Comparison of ENCODE assay signal across 37 cellular contexts in the genomic region with DNA sequence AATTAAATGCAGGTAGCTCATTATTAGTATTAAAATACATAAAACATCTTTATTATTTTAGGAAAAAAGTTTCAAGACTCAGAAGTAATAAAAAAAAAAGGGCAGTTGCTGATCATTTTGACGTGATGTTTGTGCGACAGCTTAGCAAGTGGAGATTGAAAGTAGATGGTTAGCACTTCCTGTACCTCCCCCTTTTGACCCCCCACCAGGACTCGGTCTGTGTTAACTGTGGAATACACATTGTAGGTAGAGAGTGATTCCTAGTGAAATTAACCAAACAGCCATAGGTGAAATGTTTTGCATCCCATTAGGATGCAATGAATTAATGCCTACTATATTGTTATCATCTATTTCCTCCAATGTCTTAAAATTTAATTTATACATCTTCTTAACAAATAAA.
"Had no signal": no experiment of that assay in that cellular context is flagged by ENCODE, and none has a peak within 500 bp of the region (broad histone marks: within the 10 kb centered on the region; RNA-seq: fewer than 3 reads in every experiment).

No MANE protein-coding gene starts in this region.

- H3K36me3 ChIP-seq: ascending aorta, cardiac muscle cell had no signal

- H3K4me3 ChIP-seq: ascending aorta, cardiac muscle cell had no signal

- H3K27ac ChIP-seq: ascending aorta, cardiac muscle cell, VCaP had no signal

- H3K27ac Mint-ChIP-seq: activated CD4-positive, alpha-beta memory T cell treated with anti-CD3 and anti-CD28 coated beads, Interleukin-2, amount 10 ng/mL, durations not matched to agents 7 days and 5 days; activated CD4-positive, alpha-beta T cell treated with anti-CD3 and anti-CD28 coated beads for 36 hours; activated CD4-positive, alpha-beta T cell treated with anti-CD3 and anti-CD28 coated beads, Interleukin-2, amount 10 ng/mL, durations not matched to agents 7 days and 5 days; activated CD8-positive, alpha-beta memory T cell treated with anti-CD3 and anti-CD28 coated beads, Interleukin-2, amount 10 ng/mL, durations not matched to agents 7 days and 5 days; activated CD8-positive, alpha-beta T cell treated with anti-CD3 and anti-CD28 coated beads, Interleukin-2, amount 10 ng/mL, durations not matched to agents 7 days and 5 days; activated naive CD4-positive, alpha-beta T cell treated with anti-CD3 and anti-CD28 coated beads, Interleukin-2, amount 10 ng/mL, durations not matched to agents 7 days and 5 days; activated naive CD4-positive, alpha-beta T cell treated with anti-CD3 and anti-CD28 coated beads, Interleukin-2, amount 50 U/mL, for 24 hours; activated naive CD8-positive, alpha-beta T cell; activated naive CD8-positive, alpha-beta T cell treated with anti-CD3 and anti-CD28 coated beads, Interleukin-2, amount 10 ng/mL, durations not matched to agents 7 days and 5 days; activated naive CD8-positive, alpha-beta T cell treated with anti-CD3 and anti-CD28 coated beads, Interleukin-2, amount 50 U/mL, for 24 hours; activated T-cell treated with anti-CD3 and anti-CD28 coated beads, Interleukin-2, amount 50 U/mL, for 24 hours; activated T-helper 2 cell treated with anti-CD3 and anti-CD28 coated beads, Interferon-gamma antibody, Interleukin-2, Interleukin-4, amounts not matched to agents 10 μg/mL and 5 μg/mL and 100 μg/mL, durations not matched to agents 14 hours and 24 hours and 36 hours; brain; T-helper 1 cell treated with Interleukin-12 subunit alpha and Interleukin-12 subunit beta and Interleukin-4 antibody, amounts not matched to agents 30 μg/mL and 1 μg/mL, for 36 hours; T-helper 2 cell treated with Interferon-gamma antibody and Interleukin-4, amounts not matched to agents 5 μg/mL and 100 μg/mL, for 36 hours had no signal

- ATAC-seq: activated CD4-positive, alpha-beta T cell treated with anti-CD3 and anti-CD28 coated beads for 36 hours; activated CD4-positive, CD25-positive, alpha-beta regulatory T cell treated with anti-CD3 and anti-CD28 coated beads, Interleukin-2, amount 50 U/mL, for 24 hours; activated CD8-positive, alpha-beta memory T cell treated with anti-CD3 and anti-CD28 coated beads, Interleukin-2, amount 10 ng/mL, durations not matched to agents 7 days and 5 days; activated CD8-positive, alpha-beta T cell treated with anti-CD3 and anti-CD28 coated beads, Interleukin-2, amount 10 ng/mL, durations not matched to agents 7 days and 5 days; activated naive CD8-positive, alpha-beta T cell treated with anti-CD3 and anti-CD28 coated beads, Interleukin-2, amount 50 U/mL, for 24 hours had no signal

- H3K9me3 Mint-ChIP-seq: activated CD4-positive, alpha-beta memory T cell treated with anti-CD3 and anti-CD28 coated beads, Interleukin-2, amount 10 ng/mL, durations not matched to agents 7 days and 5 days; activated naive CD4-positive, alpha-beta T cell treated with anti-CD3 and anti-CD28 coated beads, Interleukin-2, amount 10 ng/mL, durations not matched to agents 7 days and 5 days; activated naive CD8-positive, alpha-beta T cell treated with anti-CD3 and anti-CD28 coated beads, Interleukin-2, amount 10 ng/mL, durations not matched to agents 7 days and 5 days; activated naive CD8-positive, alpha-beta T cell treated with anti-CD3 and anti-CD28 coated beads, Interleukin-2, amount 50 U/mL, for 24 hours; activated T-cell treated with anti-CD3 and anti-CD28 coated beads, Interleukin-2, amount 50 U/mL, for 24 hours; activated T-helper 2 cell treated with anti-CD3 and anti-CD28 coated beads, Interferon-gamma antibody, Interleukin-2, Interleukin-4, amounts not matched to agents 10 μg/mL and 5 μg/mL and 100 μg/mL, durations not matched to agents 14 hours and 24 hours and 36 hours; central memory CD8-positive, alpha-beta T cell; T-helper 1 cell treated with Interleukin-12 subunit alpha and Interleukin-12 subunit beta and Interleukin-4 antibody, amounts not matched to agents 30 μg/mL and 1 μg/mL, for 36 hours; T-helper 2 cell treated with Interferon-gamma antibody and Interleukin-4, amounts not matched to agents 5 μg/mL and 100 μg/mL, for 36 hours had no signal

- H3K4me3 Mint-ChIP-seq: activated CD4-positive, alpha-beta memory T cell treated with anti-CD3 and anti-CD28 coated beads, Interleukin-2, amount 10 ng/mL, durations not matched to agents 7 days and 5 days; activated CD4-positive, alpha-beta T cell treated with anti-CD3 and anti-CD28 coated beads for 36 hours; activated CD4-positive, alpha-beta T cell treated with anti-CD3 and anti-CD28 coated beads, Interleukin-2, amount 10 ng/mL, durations not matched to agents 7 days and 5 days; activated CD8-positive, alpha-beta memory T cell treated with anti-CD3 and anti-CD28 coated beads, Interleukin-2, amount 10 ng/mL, durations not matched to agents 7 days and 5 days; activated CD8-positive, alpha-beta T cell treated with anti-CD3 and anti-CD28 coated beads, Interleukin-2, amount 10 ng/mL, durations not matched to agents 7 days and 5 days; activated naive CD4-positive, alpha-beta T cell treated with anti-CD3 and anti-CD28 coated beads, Interleukin-2, amount 10 ng/mL, durations not matched to agents 7 days and 5 days; activated naive CD4-positive, alpha-beta T cell treated with anti-CD3 and anti-CD28 coated beads, Interleukin-2, amount 50 U/mL, for 24 hours; activated naive CD8-positive, alpha-beta T cell; activated naive CD8-positive, alpha-beta T cell treated with anti-CD3 and anti-CD28 coated beads, Interleukin-2, amount 10 ng/mL, durations not matched to agents 7 days and 5 days; activated naive CD8-positive, alpha-beta T cell treated with anti-CD3 and anti-CD28 coated beads, Interleukin-2, amount 50 U/mL, for 24 hours; activated T-cell treated with anti-CD3 and anti-CD28 coated beads, Interleukin-2, amount 50 U/mL, for 24 hours; brain; central memory CD8-positive, alpha-beta T cell; T-helper 1 cell treated with Interleukin-12 subunit alpha and Interleukin-12 subunit beta and Interleukin-4 antibody, amounts not matched to agents 30 μg/mL and 1 μg/mL, for 36 hours; T-helper 2 cell treated with Interferon-gamma antibody and Interleukin-4, amounts not matched to agents 5 μg/mL and 100 μg/mL, for 36 hours had no signal

- H3K27me3 Mint-ChIP-seq: activated CD4-positive, alpha-beta memory T cell treated with anti-CD3 and anti-CD28 coated beads, Interleukin-2, amount 10 ng/mL, durations not matched to agents 7 days and 5 days; activated CD8-positive, alpha-beta memory T cell treated with anti-CD3 and anti-CD28 coated beads, Interleukin-2, amount 10 ng/mL, durations not matched to agents 7 days and 5 days; activated naive CD4-positive, alpha-beta T cell treated with anti-CD3 and anti-CD28 coated beads, Interleukin-2, amount 10 ng/mL, durations not matched to agents 7 days and 5 days; activated naive CD8-positive, alpha-beta T cell; activated T-cell treated with anti-CD3 and anti-CD28 coated beads, Interleukin-2, amount 50 U/mL, for 24 hours; brain; central memory CD8-positive, alpha-beta T cell had no signal

- H3K4me1 Mint-ChIP-seq: activated CD4-positive, alpha-beta memory T cell treated with anti-CD3 and anti-CD28 coated beads, Interleukin-2, amount 10 ng/mL, durations not matched to agents 7 days and 5 days; activated CD4-positive, alpha-beta T cell treated with anti-CD3 and anti-CD28 coated beads, Interleukin-2, amount 10 ng/mL, durations not matched to agents 7 days and 5 days; activated CD8-positive, alpha-beta memory T cell treated with anti-CD3 and anti-CD28 coated beads, Interleukin-2, amount 10 ng/mL, durations not matched to agents 7 days and 5 days; activated naive CD4-positive, alpha-beta T cell treated with anti-CD3 and anti-CD28 coated beads, Interleukin-2, amount 10 ng/mL, durations not matched to agents 7 days and 5 days; activated naive CD4-positive, alpha-beta T cell treated with anti-CD3 and anti-CD28 coated beads, Interleukin-2, amount 50 U/mL, for 24 hours; activated naive CD8-positive, alpha-beta T cell treated with anti-CD3 and anti-CD28 coated beads, Interleukin-2, amount 50 U/mL, for 24 hours; brain; central memory CD8-positive, alpha-beta T cell had no signal

- DNase-seq: activated CD4-positive, alpha-beta memory T cell treated with anti-CD3 and anti-CD28 coated beads, Interleukin-2, amount 10 ng/mL, durations not matched to agents 7 days and 5 days; activated CD4-positive, alpha-beta T cell treated with anti-CD3 and anti-CD28 coated beads for 1 hour; activated CD4-positive, alpha-beta T cell treated with anti-CD3 and anti-CD28 coated beads for 36 hours; activated CD4-positive, alpha-beta T cell treated with anti-CD3 and anti-CD28 coated beads for 48 hours; activated CD4-positive, alpha-beta T cell treated with anti-CD3 and anti-CD28 coated beads, Interleukin-2, amount 10 ng/mL, durations not matched to agents 7 days and 5 days; activated CD4-positive, alpha-beta T cell treated with anti-CD3 and anti-CD28 coated beads, Interleukin-2, amount 50 U/mL, for 48 hours; activated CD4-positive, CD25-positive, alpha-beta regulatory T cell; activated CD8-positive, alpha-beta memory T cell treated with anti-CD3 and anti-CD28 coated beads for 24 hours; activated CD8-positive, alpha-beta memory T cell treated with anti-CD3 and anti-CD28 coated beads, Interleukin-2, amount 10 ng/mL, durations not matched to agents 7 days and 5 days; activated CD8-positive, alpha-beta memory T cell treated with anti-CD3 and anti-CD28 coated beads, Interleukin-2, amount 50 U/mL, for 48 hours; activated CD8-positive, alpha-beta T cell treated with anti-CD3 and anti-CD28 coated beads, Interleukin-2, amount 10 ng/mL, durations not matched to agents 7 days and 5 days; activated effector memory CD4-positive, alpha-beta T cell treated with Interleukin-2 at 50 U/mL for 16 hours; activated gamma-delta T cell; activated naive CD4-positive, alpha-beta T cell treated with anti-CD3 and anti-CD28 coated beads, Interleukin-2, amount 10 ng/mL, durations not matched to agents 7 days and 5 days; activated naive CD4-positive, alpha-beta T cell treated with Interleukin-2 at 50 U/mL for 16 hours; activated naive CD8-positive, alpha-beta T cell treated with anti-CD3 and anti-CD28 coated beads, Interleukin-2, amount 10 ng/mL, durations not matched to agents 7 days and 5 days; activated naive CD8-positive, alpha-beta T cell treated with anti-CD3 and anti-CD28 coated beads, Interleukin-2, amount 50 U/mL, for 24 hours; activated T-cell treated with anti-CD3 and anti-CD28 coated beads, Interleukin-2, amount 50 U/mL, for 24 hours; activated T-cell treated with anti-CD3 and anti-CD28 coated beads, Interleukin-2, amount 50 U/mL, for 48 hours; amygdala; anterior cingulate cortex; caudate nucleus; cerebellar nuclear complex; T-helper 1 cell; T-helper 2 cell; T-helper 9 cell had no signal

- H3K36me3 Mint-ChIP-seq: activated CD8-positive, alpha-beta memory T cell treated with anti-CD3 and anti-CD28 coated beads, Interleukin-2, amount 10 ng/mL, durations not matched to agents 7 days and 5 days; activated naive CD4-positive, alpha-beta T cell treated with anti-CD3 and anti-CD28 coated beads, Interleukin-2, amount 10 ng/mL, durations not matched to agents 7 days and 5 days; activated naive CD4-positive, alpha-beta T cell treated with anti-CD3 and anti-CD28 coated beads, Interleukin-2, amount 50 U/mL, for 24 hours; activated naive CD8-positive, alpha-beta T cell; activated naive CD8-positive, alpha-beta T cell treated with anti-CD3 and anti-CD28 coated beads, Interleukin-2, amount 10 ng/mL, durations not matched to agents 7 days and 5 days; brain had no signal

- H3K9me3 ChIP-seq: ascending aorta had no signal

- H3K4me1 ChIP-seq: ascending aorta had no signal

- H3K27me3 ChIP-seq: ascending aorta, cardiac muscle cell had no signal
